ENCODE assay signal across 1 cellular context in the genomic region with DNA sequence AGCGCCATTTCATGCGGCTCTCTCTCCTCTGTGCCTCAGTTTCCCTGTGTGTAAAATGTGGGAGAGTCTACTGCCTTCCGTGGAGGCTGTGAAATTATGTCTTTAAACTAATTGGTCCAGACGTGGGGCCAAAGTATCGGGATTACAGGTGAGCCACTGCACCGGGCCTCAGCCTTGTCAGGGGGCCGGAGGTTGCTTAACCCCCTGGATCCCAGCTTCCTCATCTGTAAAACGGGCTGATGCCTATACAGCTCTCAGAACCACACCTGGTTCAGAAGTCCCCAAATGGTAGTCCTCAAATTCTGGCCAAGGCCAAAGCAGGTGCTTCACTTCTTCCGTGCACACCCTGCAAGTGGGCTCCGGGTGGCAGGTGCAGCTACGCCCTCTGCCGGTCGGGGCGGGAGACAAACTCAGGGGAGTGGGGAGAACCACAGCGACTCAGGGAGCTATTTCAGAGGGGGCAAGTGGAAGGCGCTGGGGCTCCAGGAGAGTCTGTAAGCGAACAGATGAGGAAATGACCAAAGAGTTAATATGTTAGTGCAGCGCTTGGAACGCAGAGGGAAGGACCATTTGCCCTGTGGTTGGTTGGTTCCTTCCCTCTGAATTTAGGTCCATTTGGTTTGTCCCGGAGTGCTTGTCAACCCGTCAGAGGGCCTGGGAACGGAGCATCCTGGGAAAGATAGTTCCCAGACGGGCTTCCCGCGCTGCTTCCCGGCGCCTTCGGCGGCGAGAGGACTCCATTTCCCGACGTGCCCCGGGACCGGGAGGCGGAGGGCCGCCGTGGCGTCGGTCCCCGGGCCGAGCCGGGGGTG.
A peak's percentile ranks its signal among the peaks of the same experiment; 100 is the strongest.
TF ChIP-seq lines count a peak whose summit lies in the region.

A gene (plus strand): TSS at position 812 of the 812 bp plus-strand sequence. CDS start 135 bp downstream, outside the sequence.

TF ChIP-seq in GM12878, 131 proteins besides CTCF, POLR2A, EP300 and RAD21 (continued from another document and continues in another):
- TF ChIP-seq, protein P1, sequence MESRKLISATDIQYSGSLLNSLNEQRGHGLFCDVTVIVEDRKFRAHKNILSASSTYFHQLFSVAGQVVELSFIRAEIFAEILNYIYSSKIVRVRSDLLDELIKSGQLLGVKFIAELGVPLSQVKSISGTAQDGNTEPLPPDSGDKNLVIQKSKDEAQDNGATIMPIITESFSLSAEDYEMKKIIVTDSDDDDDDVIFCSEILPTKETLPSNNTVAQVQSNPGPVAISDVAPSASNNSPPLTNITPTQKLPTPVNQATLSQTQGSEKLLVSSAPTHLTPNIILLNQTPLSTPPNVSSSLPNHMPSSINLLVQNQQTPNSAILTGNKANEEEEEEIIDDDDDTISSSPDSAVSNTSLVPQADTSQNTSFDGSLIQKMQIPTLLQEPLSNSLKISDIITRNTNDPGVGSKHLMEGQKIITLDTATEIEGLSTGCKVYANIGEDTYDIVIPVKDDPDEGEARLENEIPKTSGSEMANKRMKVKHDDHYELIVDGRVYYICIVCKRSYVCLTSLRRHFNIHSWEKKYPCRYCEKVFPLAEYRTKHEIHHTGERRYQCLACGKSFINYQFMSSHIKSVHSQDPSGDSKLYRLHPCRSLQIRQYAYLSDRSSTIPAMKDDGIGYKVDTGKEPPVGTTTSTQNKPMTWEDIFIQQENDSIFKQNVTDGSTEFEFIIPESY (IDR thresholded peaks at IDR 0.05) = no peak
- TF ChIP-seq MEF2B (IDR thresholded peaks at IDR 0.05; ENCODE audit: partially characterized antibody, poor library complexity, severe bottlenecking) (peak; percentile 59), SP1 (IDR thresholded peaks at IDR 0.05; ENCODE audit: low read depth, low read length) (no peak), ZNF217 (IDR thresholded peaks at IDR 0.05) (no peak; the same call in 1 of the 2 replicates), SMAD1 (IDR thresholded peaks at IDR 0.05; ENCODE audit: low read depth, partially characterized antibody) (peak; percentile 34), BACH1 (IDR thresholded peaks at IDR 0.05; ENCODE audit: borderline replicate concordance) (no peak), PAX5 (IDR thresholded peaks at IDR 0.05; ENCODE audit: borderline replicate concordance, low read depth, low read length) (no peak), SREBF2 (IDR thresholded peaks at IDR 0.05; ENCODE audit: low read length) (no peak), SMC3 (IDR thresholded peaks at IDR 0.05; ENCODE audit: borderline replicate concordance, low read length) (peak; percentile 41), ZNF622 (IDR thresholded peaks at IDR 0.05) (no peak), ZNF24 (IDR thresholded peaks at IDR 0.05) (peak; percentile 85), NR2C1 (IDR thresholded peaks at IDR 0.05) (peak; percentile 76), FOXK2 (IDR thresholded peaks at IDR 0.05) (peak; percentile 98), TCF3 (IDR thresholded peaks at IDR 0.05; ENCODE audit: borderline replicate concordance, insufficient read depth, low read depth, low read length) (peak; percentile 88; the same call in 1 of the 2 replicates), RB1 (IDR thresholded peaks at IDR 0.05; ENCODE audit: borderline replicate concordance) (0 out of 2 replicates have a peak, but pooled peaks have one; percentile 74), ESRRA (IDR thresholded peaks at IDR 0.05; ENCODE audit: low read length) (peak; percentile 34; the same call in 1 of the 2 replicates), HDAC2 (IDR thresholded peaks at IDR 0.05) (no peak), CHD4 (IDR thresholded peaks at IDR 0.05) (no peak), EED (IDR thresholded peaks at IDR 0.05; ENCODE audit: low read depth) (no peak; the same call in 1 of the 2 replicates), CHD1 (IDR thresholded peaks at IDR 0.05; ENCODE audit: low read depth, low read length) (peak; percentile 98), PML (IDR thresholded peaks at IDR 0.05; ENCODE audit: low read length) (no peak), ZNF384 (IDR thresholded peaks at IDR 0.05; ENCODE audit: borderline replicate concordance, low read depth, low read length) (no peak), NR2F1 (conservative IDR thresholded peaks at IDR 0.05) (no peak)
- TF ChIP-seq, protein P2, sequence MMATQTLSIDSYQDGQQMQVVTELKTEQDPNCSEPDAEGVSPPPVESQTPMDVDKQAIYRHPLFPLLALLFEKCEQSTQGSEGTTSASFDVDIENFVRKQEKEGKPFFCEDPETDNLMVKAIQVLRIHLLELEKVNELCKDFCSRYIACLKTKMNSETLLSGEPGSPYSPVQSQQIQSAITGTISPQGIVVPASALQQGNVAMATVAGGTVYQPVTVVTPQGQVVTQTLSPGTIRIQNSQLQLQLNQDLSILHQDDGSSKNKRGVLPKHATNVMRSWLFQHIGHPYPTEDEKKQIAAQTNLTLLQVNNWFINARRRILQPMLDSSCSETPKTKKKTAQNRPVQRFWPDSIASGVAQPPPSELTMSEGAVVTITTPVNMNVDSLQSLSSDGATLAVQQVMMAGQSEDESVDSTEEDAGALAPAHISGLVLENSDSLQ (IDR thresholded peaks at IDR 0.05) = peak; percentile 80
- TF ChIP-seq, protein P3, sequence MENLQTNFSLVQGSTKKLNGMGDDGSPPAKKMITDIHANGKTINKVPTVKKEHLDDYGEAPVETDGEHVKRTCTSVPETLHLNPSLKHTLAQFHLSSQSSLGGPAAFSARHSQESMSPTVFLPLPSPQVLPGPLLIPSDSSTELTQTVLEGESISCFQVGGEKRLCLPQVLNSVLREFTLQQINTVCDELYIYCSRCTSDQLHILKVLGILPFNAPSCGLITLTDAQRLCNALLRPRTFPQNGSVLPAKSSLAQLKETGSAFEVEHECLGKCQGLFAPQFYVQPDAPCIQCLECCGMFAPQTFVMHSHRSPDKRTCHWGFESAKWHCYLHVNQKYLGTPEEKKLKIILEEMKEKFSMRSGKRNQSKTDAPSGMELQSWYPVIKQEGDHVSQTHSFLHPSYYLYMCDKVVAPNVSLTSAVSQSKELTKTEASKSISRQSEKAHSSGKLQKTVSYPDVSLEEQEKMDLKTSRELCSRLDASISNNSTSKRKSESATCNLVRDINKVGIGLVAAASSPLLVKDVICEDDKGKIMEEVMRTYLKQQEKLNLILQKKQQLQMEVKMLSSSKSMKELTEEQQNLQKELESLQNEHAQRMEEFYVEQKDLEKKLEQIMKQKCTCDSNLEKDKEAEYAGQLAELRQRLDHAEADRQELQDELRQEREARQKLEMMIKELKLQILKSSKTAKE (IDR thresholded peaks at IDR 0.05; ENCODE audit: low read depth, poor library complexity, severe bottlenecking) = peak; percentile 97
- TF ChIP-seq, protein P4, sequence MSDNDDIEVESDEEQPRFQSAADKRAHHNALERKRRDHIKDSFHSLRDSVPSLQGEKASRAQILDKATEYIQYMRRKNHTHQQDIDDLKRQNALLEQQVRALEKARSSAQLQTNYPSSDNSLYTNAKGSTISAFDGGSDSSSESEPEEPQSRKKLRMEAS (IDR thresholded peaks at IDR 0.05; ENCODE audit: low read depth, low read length) = peak; percentile 90
- TF ChIP-seq, protein P5, sequence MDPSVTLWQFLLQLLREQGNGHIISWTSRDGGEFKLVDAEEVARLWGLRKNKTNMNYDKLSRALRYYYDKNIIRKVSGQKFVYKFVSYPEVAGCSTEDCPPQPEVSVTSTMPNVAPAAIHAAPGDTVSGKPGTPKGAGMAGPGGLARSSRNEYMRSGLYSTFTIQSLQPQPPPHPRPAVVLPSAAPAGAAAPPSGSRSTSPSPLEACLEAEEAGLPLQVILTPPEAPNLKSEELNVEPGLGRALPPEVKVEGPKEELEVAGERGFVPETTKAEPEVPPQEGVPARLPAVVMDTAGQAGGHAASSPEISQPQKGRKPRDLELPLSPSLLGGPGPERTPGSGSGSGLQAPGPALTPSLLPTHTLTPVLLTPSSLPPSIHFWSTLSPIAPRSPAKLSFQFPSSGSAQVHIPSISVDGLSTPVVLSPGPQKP (IDR thresholded peaks at IDR 0.05; ENCODE audit: low read depth, low read length) = no peak
- TF ChIP-seq, protein P6, sequence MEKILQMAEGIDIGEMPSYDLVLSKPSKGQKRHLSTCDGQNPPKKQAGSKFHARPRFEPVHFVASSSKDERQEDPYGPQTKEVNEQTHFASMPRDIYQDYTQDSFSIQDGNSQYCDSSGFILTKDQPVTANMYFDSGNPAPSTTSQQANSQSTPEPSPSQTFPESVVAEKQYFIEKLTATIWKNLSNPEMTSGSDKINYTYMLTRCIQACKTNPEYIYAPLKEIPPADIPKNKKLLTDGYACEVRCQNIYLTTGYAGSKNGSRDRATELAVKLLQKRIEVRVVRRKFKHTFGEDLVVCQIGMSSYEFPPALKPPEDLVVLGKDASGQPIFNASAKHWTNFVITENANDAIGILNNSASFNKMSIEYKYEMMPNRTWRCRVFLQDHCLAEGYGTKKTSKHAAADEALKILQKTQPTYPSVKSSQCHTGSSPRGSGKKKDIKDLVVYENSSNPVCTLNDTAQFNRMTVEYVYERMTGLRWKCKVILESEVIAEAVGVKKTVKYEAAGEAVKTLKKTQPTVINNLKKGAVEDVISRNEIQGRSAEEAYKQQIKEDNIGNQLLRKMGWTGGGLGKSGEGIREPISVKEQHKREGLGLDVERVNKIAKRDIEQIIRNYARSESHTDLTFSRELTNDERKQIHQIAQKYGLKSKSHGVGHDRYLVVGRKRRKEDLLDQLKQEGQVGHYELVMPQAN (conservative IDR thresholded peaks at IDR 0.05) = 0 out of 2 replicates have a peak, but pooled peaks have one; percentile 9
- TF ChIP-seq, protein P7, sequence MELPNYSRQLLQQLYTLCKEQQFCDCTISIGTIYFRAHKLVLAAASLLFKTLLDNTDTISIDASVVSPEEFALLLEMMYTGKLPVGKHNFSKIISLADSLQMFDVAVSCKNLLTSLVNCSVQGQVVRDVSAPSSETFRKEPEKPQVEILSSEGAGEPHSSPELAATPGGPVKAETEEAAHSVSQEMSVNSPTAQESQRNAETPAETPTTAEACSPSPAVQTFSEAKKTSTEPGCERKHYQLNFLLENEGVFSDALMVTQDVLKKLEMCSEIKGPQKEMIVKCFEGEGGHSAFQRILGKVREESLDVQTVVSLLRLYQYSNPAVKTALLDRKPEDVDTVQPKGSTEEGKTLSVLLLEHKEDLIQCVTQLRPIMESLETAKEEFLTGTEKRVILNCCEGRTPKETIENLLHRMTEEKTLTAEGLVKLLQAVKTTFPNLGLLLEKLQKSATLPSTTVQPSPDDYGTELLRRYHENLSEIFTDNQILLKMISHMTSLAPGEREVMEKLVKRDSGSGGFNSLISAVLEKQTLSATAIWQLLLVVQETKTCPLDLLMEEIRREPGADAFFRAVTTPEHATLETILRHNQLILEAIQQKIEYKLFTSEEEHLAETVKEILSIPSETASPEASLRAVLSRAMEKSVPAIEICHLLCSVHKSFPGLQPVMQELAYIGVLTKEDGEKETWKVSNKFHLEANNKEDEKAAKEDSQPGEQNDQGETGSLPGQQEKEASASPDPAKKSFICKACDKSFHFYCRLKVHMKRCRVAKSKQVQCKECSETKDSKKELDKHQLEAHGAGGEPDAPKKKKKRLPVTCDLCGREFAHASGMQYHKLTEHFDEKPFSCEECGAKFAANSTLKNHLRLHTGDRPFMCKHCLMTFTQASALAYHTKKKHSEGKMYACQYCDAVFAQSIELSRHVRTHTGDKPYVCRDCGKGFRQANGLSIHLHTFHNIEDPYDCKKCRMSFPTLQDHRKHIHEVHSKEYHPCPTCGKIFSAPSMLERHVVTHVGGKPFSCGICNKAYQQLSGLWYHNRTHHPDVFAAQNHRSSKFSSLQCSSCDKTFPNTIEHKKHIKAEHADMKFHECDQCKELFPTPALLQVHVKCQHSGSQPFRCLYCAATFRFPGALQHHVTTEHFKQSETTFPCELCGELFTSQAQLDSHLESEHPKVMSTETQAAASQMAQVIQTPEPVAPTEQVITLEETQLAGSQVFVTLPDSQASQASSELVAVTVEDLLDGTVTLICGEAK (IDR thresholded peaks at IDR 0.05; ENCODE audit: borderline replicate concordance) = no peak; the same call in 1 of the 2 replicates
- TF ChIP-seq, protein P8, sequence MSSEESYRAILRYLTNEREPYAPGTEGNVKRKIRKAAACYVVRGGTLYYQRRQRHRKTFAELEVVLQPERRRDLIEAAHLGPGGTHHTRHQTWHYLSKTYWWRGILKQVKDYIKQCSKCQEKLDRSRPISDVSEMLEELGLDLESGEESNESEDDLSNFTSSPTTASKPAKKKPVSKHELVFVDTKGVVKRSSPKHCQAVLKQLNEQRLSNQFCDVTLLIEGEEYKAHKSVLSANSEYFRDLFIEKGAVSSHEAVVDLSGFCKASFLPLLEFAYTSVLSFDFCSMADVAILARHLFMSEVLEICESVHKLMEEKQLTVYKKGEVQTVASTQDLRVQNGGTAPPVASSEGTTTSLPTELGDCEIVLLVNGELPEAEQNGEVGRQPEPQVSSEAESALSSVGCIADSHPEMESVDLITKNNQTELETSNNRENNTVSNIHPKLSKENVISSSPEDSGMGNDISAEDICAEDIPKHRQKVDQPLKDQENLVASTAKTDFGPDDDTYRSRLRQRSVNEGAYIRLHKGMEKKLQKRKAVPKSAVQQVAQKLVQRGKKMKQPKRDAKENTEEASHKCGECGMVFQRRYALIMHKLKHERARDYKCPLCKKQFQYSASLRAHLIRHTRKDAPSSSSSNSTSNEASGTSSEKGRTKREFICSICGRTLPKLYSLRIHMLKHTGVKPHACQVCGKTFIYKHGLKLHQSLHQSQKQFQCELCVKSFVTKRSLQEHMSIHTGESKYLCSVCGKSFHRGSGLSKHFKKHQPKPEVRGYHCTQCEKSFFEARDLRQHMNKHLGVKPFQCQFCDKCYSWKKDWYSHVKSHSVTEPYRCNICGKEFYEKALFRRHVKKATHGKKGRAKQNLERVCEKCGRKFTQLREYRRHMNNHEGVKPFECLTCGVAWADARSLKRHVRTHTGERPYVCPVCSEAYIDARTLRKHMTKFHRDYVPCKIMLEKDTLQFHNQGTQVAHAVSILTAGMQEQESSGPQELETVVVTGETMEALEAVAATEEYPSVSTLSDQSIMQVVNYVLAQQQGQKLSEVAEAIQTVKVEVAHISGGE (CRISPR knock-in tag; IDR thresholded peaks at IDR 0.05) = no peak
- TF ChIP-seq, protein P9, sequence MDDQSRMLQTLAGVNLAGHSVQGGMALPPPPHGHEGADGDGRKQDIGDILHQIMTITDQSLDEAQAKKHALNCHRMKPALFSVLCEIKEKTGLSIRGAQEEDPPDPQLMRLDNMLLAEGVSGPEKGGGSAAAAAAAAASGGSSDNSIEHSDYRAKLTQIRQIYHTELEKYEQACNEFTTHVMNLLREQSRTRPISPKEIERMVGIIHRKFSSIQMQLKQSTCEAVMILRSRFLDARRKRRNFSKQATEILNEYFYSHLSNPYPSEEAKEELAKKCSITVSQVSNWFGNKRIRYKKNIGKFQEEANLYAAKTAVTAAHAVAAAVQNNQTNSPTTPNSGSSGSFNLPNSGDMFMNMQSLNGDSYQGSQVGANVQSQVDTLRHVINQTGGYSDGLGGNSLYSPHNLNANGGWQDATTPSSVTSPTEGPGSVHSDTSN (IDR thresholded peaks at IDR 0.05; ENCODE audit: insufficient replicate concordance, low read depth, low read length) = peak; percentile 17
- TF ChIP-seq, protein P10, sequence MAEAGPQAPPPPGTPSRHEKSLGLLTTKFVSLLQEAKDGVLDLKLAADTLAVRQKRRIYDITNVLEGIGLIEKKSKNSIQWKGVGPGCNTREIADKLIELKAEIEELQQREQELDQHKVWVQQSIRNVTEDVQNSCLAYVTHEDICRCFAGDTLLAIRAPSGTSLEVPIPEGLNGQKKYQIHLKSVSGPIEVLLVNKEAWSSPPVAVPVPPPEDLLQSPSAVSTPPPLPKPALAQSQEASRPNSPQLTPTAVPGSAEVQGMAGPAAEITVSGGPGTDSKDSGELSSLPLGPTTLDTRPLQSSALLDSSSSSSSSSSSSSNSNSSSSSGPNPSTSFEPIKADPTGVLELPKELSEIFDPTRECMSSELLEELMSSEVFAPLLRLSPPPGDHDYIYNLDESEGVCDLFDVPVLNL (IDR thresholded peaks at IDR 0.05; ENCODE audit: low read depth, low read length) = no peak
